ENCODE assay signal across 10 cellular contexts in genomic region chr1:30700528-30701265, GRCh38. TPM values are rescaled to one million over a fixed set of nuclear protein-coding genes. Genes with fewer than 3 reads are reported as not detected.
A peak's percentile ranks its signal among the peaks of the same experiment; 100 is the strongest.
DNase-seq lines count a peak whose midpoint lies in the region; ATAC-seq and TF ChIP-seq lines count a peak whose summit lies in the region.
"Had no signal": no experiment of that assay in that cellular context is flagged by ENCODE, and none has a peak within 500 bp of the region (broad histone marks: within the 10 kb centered on the region; RNA-seq: fewer than 3 reads in every experiment).

No MANE protein-coding gene starts in this region.

- peak overlapping the region in 1 of 12 donors; percentile 64 for H3K27ac ChIP-seq in heart left ventricle
- H3K27ac ChIP-seq in adrenal gland: no peak overlapping the region
- H3K27ac ChIP-seq in hepatocyte: no peak overlapping the region
- H3K27ac ChIP-seq in uterus: peak overlapping the region; percentile 89 to 90

- TF ChIP-seq POLR2A in heart left ventricle (IDR thresholded peaks at IDR 0.05): no peak
- no peak for TF ChIP-seq POLR2A in adrenal gland (IDR thresholded peaks at IDR 0.05)
- TF ChIP-seq POLR2A in uterus (IDR thresholded peaks at IDR 0.05): no peak

- H3K36me3 ChIP-seq in heart left ventricle (no peaks in the 10 kb centered on the region), adrenal gland (replicated peaks in 1 of 2) (no peaks in the 10 kb centered on the region), hepatocyte (replicated peaks; ENCODE audit: insufficient read depth, low read depth) (no peaks in the 10 kb centered on the region), uterus (no peaks in the 10 kb centered on the region)

- H4K20me1 ChIP-seq in hepatocyte (ENCODE audit: insufficient read depth, poor library complexity, severe bottlenecking): no peaks in the 10 kb centered on the region

- TF ChIP-seq CTCF in heart left ventricle (IDR thresholded peaks at IDR 0.05): no peak
- no peak for TF ChIP-seq CTCF in adrenal gland (IDR thresholded peaks at IDR 0.05)
- TF ChIP-seq CTCF in hepatocyte (IDR thresholded peaks at IDR 0.05; ENCODE audit: poor library complexity): no peak
- no peak for TF ChIP-seq CTCF in uterus (IDR thresholded peaks at IDR 0.05)
- no peak for TF ChIP-seq CTCF in osteocyte (IDR thresholded peaks at IDR 0.05)

- 66 to 74% (median 71%) methylated on average over 7 of the region's 7 CpGs for WGBS in heart left ventricle, 4 donors
- 60 to 75% (median 62%) methylated on average over 5 to 7 of the region's 7 CpGs for WGBS in adrenal gland, 4 donors
- 90% methylated on average over 7 of the region's 7 CpGs for WGBS in hepatocyte (ENCODE audit: low lambda C conversion rate, missing lambda C conversion rate)

- H3K4me1 ChIP-seq in heart left ventricle: peaks cover 0 to 21% (median 0%) of the 10 kb centered on the region in 12 donors
- H3K4me1 ChIP-seq in adrenal gland (replicated peaks in 1 of 2): no peaks in the 10 kb centered on the region
- no peaks in the 10 kb centered on the region for H3K4me1 ChIP-seq in hepatocyte (ENCODE audit: insufficient read depth)
- H3K4me1 ChIP-seq in uterus: peaks cover 21 to 37% of the 10 kb centered on the region in 2 donors

- H3K27ac Mint-ChIP-seq in osteocyte (ENCODE audit: unreplicated experiment): no peak overlapping the region
- no peak overlapping the region for H3K27ac Mint-ChIP-seq in stimulated activated naive CD8-positive, alpha-beta T cell treated with anti-CD3 and anti-CD28 coated beads, Interleukin-15, amount 100 ng/mL, for 72 hours
- H3K27ac Mint-ChIP-seq: activated naive CD4-positive, alpha-beta T cell treated with anti-CD3 and anti-CD28 coated beads, Interleukin-2, amount 50 U/mL, for 24 hours had no signal

- no peak overlapping the region for H2AFZ ChIP-seq in hepatocyte

- H3K79me2 ChIP-seq in hepatocyte: no peaks in the 10 kb centered on the region

- no peaks in the 10 kb centered on the region for H3K36me3 Mint-ChIP-seq in osteocyte (ENCODE audit: unreplicated experiment)
- H3K36me3 Mint-ChIP-seq: activated naive CD4-positive, alpha-beta T cell treated with anti-CD3 and anti-CD28 coated beads, Interleukin-2, amount 50 U/mL, for 24 hours had no signal

- H3K27me3 Mint-ChIP-seq in osteocyte (ENCODE audit: unreplicated experiment): peaks cover 17% of the 10 kb centered on the region
- H3K27me3 Mint-ChIP-seq in stimulated activated naive CD8-positive, alpha-beta T cell treated with anti-CD3 and anti-CD28 coated beads, Interleukin-15, amount 100 ng/mL, for 72 hours: no peaks in the 10 kb centered on the region
- H3K27me3 Mint-ChIP-seq: activated naive CD4-positive, alpha-beta T cell treated with anti-CD3 and anti-CD28 coated beads, Interleukin-2, amount 50 U/mL, for 24 hours had no signal

- H3K4me1 Mint-ChIP-seq in osteocyte (ENCODE audit: unreplicated experiment): no peaks in the 10 kb centered on the region
- no peaks in the 10 kb centered on the region for H3K4me1 Mint-ChIP-seq in stimulated activated naive CD8-positive, alpha-beta T cell treated with anti-CD3 and anti-CD28 coated beads, Interleukin-15, amount 100 ng/mL, for 72 hours
- H3K4me1 Mint-ChIP-seq: activated naive CD4-positive, alpha-beta T cell treated with anti-CD3 and anti-CD28 coated beads, Interleukin-2, amount 50 U/mL, for 24 hours had no signal

- peak in 3 of 5 donors; percentile 51 to 56 (median 51) for DNase-seq in heart left ventricle
- DNase-seq in cardiac septum (ENCODE audit: low spot score): no peak
- peak; percentile 77 to 89 (median 86) for DNase-seq in adrenal gland
- peak; percentile 35 for DNase-seq in hepatocyte (ENCODE audit: low spot score)
- peak; percentile 78 to 96 for DNase-seq in uterus
- no peak for DNase-seq in osteocyte (ENCODE audit: extremely low spot score, unreplicated experiment)
- no peak for DNase-seq in stimulated activated naive CD8-positive, alpha-beta T cell treated with anti-CD3 and anti-CD28 coated beads, Interleukin-15, amount 100 ng/mL, for 72 hours
- no peak for DNase-seq in DMS153 (lab: John Stamatoyannopoulos, UW)
- DNase-seq: activated CD4-positive, alpha-beta T cell treated with anti-CD3 and anti-CD28 coated beads for 1 hour had no signal

- no peaks in the 10 kb centered on the region for H3K27me3 ChIP-seq in heart left ventricle
- H3K27me3 ChIP-seq in adrenal gland: no peaks in the 10 kb centered on the region
- no peaks in the 10 kb centered on the region for H3K27me3 ChIP-seq in hepatocyte
- no peaks in the 10 kb centered on the region for H3K27me3 ChIP-seq in uterus

- H3K9me3 Mint-ChIP-seq in osteocyte (ENCODE audit: unreplicated experiment): no peaks in the 10 kb centered on the region
- no peaks in the 10 kb centered on the region for H3K9me3 Mint-ChIP-seq in stimulated activated naive CD8-positive, alpha-beta T cell treated with anti-CD3 and anti-CD28 coated beads, Interleukin-15, amount 100 ng/mL, for 72 hours
- H3K9me3 Mint-ChIP-seq: activated naive CD4-positive, alpha-beta T cell treated with anti-CD3 and anti-CD28 coated beads, Interleukin-2, amount 50 U/mL, for 24 hours had no signal

- no peak overlapping the region for H3K4me3 Mint-ChIP-seq in osteocyte (ENCODE audit: unreplicated experiment)
- no peak overlapping the region for H3K4me3 Mint-ChIP-seq in stimulated activated naive CD8-positive, alpha-beta T cell treated with anti-CD3 and anti-CD28 coated beads, Interleukin-15, amount 100 ng/mL, for 72 hours
- H3K4me3 Mint-ChIP-seq: activated naive CD4-positive, alpha-beta T cell treated with anti-CD3 and anti-CD28 coated beads, Interleukin-2, amount 50 U/mL, for 24 hours had no signal

- H3K9me3 ChIP-seq in heart left ventricle (no peaks in the 10 kb centered on the region), adrenal gland (replicated peaks in 1 of 3) (no peaks in the 10 kb centered on the region), hepatocyte (ENCODE audit: low read depth) (no peaks in the 10 kb centered on the region), uterus (no peaks in the 10 kb centered on the region)

- peak in 2 of 4 donors; percentile 32 to 65 for ATAC-seq in heart left ventricle
- ATAC-seq in stimulated activated naive CD8-positive, alpha-beta T cell treated with anti-CD3 and anti-CD28 coated beads, Interleukin-15, amount 100 ng/mL, for 72 hours: no peak

- H3K4me2 ChIP-seq in hepatocyte: no peak overlapping the region

- intact Hi-C loops in heart left ventricle (cut with DNase I): loop anchor here in 7 of 10 donors (10.0 kb wide), 6 partner anchors 176 to 1816 kb away; no protein-coding TSS in a partner anchor
- intact Hi-C loops in cardiac septum (cut with DNase I): loop anchor here (5.0 to 10.0 kb wide), 3 partner anchors 178 to 906 kb away; no protein-coding TSS in a partner anchor
- intact Hi-C loops in adrenal gland (cut with DNase I): loop anchor here in 1 of 2 donors (10.0 kb wide), 2 partner anchors 316 to 906 kb away; no protein-coding TSS in a partner anchor
- intact Hi-C loops in uterus (cut with DNase I; ENCODE audit: low total_unique reads): loop anchor here (5.0 kb wide), 1 partner anchor 173 kb away; no protein-coding TSS in a partner anchor

- no peaks in the 10 kb centered on the region for H3K9me2 ChIP-seq in hepatocyte (replicated peaks; ENCODE audit: insufficient read depth)

- H3K4me3 ChIP-seq in heart left ventricle (no peak overlapping the region), adrenal gland (no peak overlapping the region), hepatocyte (no peak overlapping the region), uterus (no peak overlapping the region)

RNA-seq across cellular contexts. Expression of gene MATN1, which starts 22.7 kb away (rescaled TPM):
- total RNA-seq in heart left ventricle (under 1 TPM in 1 of 9 donors, not detected in 8; 0.67 TPM), cardiac septum (not detected), adrenal gland (under 1 TPM in 2 of 8 donors, not detected in 6; 0.27 to 0.55 TPM), hepatocyte (0.47 and 2.0 TPM in 2 replicates), uterus (1 to 10 TPM in 1 of 4 donors, under 1 TPM in 1, not detected in 2; 0.46 to 1.7 TPM), osteocyte (0.39 and 0.99 TPM in 2 replicates)
- polyA plus RNA-seq in heart left ventricle (not detected), adrenal gland (under 1 TPM; 0.05 to 0.10 (median 0.08) TPM), hepatocyte (3.4 and 3.7 TPM in 2 replicates)

RNA-seq across cellular contexts. Expression of gene LAPTM5, which starts 56.9 kb away (rescaled TPM):
- total RNA-seq in heart left ventricle: 100 to 1,000 TPM in 1 of 9 donors, 10 to 100 TPM in 7, 1 to 10 TPM in 1; 9.4 to 260 (median 14.3) TPM
- 10 to 100 TPM in 1 of 2 donors, 1 to 10 TPM in 1; 6.9 to 28.7 TPM for polyA plus RNA-seq in heart left ventricle
- total RNA-seq in cardiac septum: 14.2 TPM
- total RNA-seq in adrenal gland: 100 to 1,000 TPM in 5 of 8 donors, 10 to 100 TPM in 3; 24.0 to 176 (median 130) TPM
- polyA plus RNA-seq in adrenal gland: 100 to 1,000 TPM in 1 of 3 donors, 10 to 100 TPM in 2; 85.9 to 177 (median 97.1) TPM
- total RNA-seq in hepatocyte: 3.2 and 5.1 TPM in 2 replicates
- polyA plus RNA-seq in hepatocyte: 2.6 and 5.4 TPM in 2 replicates
- total RNA-seq in uterus: 10 to 100 TPM in 3 of 4 donors, 1 to 10 TPM in 1; 6.1 to 76.8 (median 15.8) TPM
- not detected in 2 replicates for total RNA-seq in osteocyte

Comparison
In these comparisons a context has a peak if more than half of its experiments do, and no peak if none do; other contexts are left out.
1. DNase-seq: peak in heart left ventricle (3 of 5), adrenal gland (7 of 7), hepatocyte (single experiment) and uterus (2 of 2); none in cardiac septum (single experiment), osteocyte (single experiment), stimulated activated naive CD8-positive, alpha-beta T cell treated with anti-CD3 and anti-CD28 coated beads, Interleukin-15, amount 100 ng/mL, for 72 hours (0 of 2) and DMS153 (single experiment).
2. H3K27ac ChIP-seq: peak in uterus (2 of 2); none in adrenal gland (0 of 5) and hepatocyte (single experiment).